Comparison of ENCODE assay signal across 15 cellular contexts in the genomic region with DNA sequence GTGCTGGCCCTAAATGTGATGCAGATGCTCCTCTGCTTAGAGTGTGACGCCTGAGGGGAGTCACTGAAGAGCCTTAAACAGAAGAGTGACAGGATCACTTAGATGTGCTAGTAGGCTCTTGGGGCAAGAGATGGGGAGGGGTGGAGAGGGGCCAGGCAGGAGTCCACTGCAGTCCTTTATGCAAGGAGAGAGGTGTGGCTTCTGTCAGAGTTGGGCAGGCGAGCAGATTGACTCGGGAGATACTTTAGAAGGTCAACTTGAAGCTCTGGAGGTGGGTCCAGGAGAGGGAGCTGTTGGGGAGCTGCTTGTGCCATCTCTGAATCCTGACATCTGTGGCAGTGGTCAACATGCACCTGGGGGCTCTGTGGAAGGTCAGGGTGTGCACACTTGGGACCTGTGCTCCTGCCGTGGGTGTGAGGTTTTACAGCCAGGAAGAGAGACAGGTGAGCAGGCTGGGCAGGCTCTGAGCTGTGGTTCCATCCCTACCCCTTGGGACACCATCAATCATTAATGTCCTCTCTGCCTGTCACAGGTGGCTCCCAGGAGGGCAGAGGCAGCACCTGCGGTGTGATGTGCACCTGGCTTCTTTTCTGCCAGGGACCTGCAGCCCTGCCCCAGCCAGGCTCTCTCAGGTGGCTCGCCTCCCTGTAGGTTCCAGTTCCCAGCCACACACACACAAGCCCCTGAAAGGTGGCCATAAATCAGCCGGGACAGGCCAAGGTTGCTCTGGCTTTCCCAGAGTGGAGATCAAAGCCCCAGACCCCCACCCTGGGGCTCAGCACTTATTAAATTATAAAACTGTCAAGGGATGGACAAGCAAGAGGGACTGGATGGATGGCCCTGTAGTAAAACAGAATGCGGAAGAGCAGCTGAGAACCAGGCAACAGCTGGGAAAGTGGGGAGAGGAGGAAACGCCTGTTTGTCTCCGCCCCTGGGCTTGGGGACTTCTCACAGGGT. TPM values are rescaled to one million over a fixed set of nuclear protein-coding genes. Genes with fewer than 3 reads are reported as not detected.
DNase-seq lines count a peak whose midpoint lies in the region; ATAC-seq and TF ChIP-seq lines count a peak whose summit lies in the region.
"Had no signal": no experiment of that assay in that cellular context is flagged by ENCODE, and none has a peak within 500 bp of the region (broad histone marks: within the 10 kb centered on the region; RNA-seq: fewer than 3 reads in every experiment).

No MANE protein-coding gene starts in this region.

- peaks cover 0 to 6% (median 0%) of the 10 kb centered on the region in 5 experiments for H3K9me3 Mint-ChIP-seq in brain
- H3K9me3 Mint-ChIP-seq: CD8-positive, alpha-beta T cell; naive thymus-derived CD8-positive, alpha-beta T cell had no signal

- WGBS in heart right ventricle, 2 donors, result 74 to 78% methylated on average over 10 of the region's 10 CpGs

- H3K79me2 ChIP-seq in osteoblast (ENCODE audit: insufficient read depth, low read length), result no peaks in the 10 kb centered on the region

- no peak overlapping the region for H3K27ac ChIP-seq in osteoblast (ENCODE audit: low read depth, low read length)
- no peak overlapping the region for H3K27ac ChIP-seq in heart right ventricle
- H3K27ac ChIP-seq in ascending aorta, result no peak overlapping the region
- H3K27ac ChIP-seq: adrenal gland had no signal

- peak overlapping the region in 4 of 5 experiments; percentile 20 to 84 (median 24) for H3K27ac Mint-ChIP-seq in brain
- H3K27ac Mint-ChIP-seq: CD8-positive, alpha-beta T cell; naive thymus-derived CD8-positive, alpha-beta T cell had no signal

- ATAC-seq in heart right ventricle, result no peak
- no peak for ATAC-seq in GM18909 (IDR thresholded peaks at IDR 0.05; ENCODE audit: poor library complexity, unreplicated experiment)
- ATAC-seq: CD8-positive, alpha-beta T cell; naive thymus-derived CD8-positive, alpha-beta T cell had no signal

- peak; percentile 76 for DNase-seq in NCI-H146 treated with DMSO at 0.1 percent for 48 hours (lab: John Stamatoyannopoulos, UW; ENCODE audit: unreplicated experiment)
- DNase-seq in osteoblast (ENCODE audit: insufficient read length, low spot score, missing footprints), result peak; percentile 47
- DNase-seq in nucleus accumbens (lab: John Stamatoyannopoulos, UW), result no peak
- DNase-seq in heart right ventricle, result no peak
- DNase-seq in ascending aorta (ENCODE audit: low spot score in 2 of 2), result no peak
- DNase-seq: CD8-positive, alpha-beta T cell; stimulated activated CD4-positive, alpha-beta T cell treated with anti-CD3 and anti-CD28 coated beads, Interleukin-12 subunit alpha, Interleukin-12 subunit beta, amount 100 ng/mL, for 4 hours had no signal

- intact Hi-C loops in heart right ventricle (cut with DNase I) (no loop called here), ascending aorta (cut with DNase I) (no loop called here)

- H3K4me1 ChIP-seq in osteoblast (ENCODE audit: insufficient read depth, low read length), result peaks cover 10% of the 10 kb centered on the region
- peaks cover 0 to 14% (median 7%) of the 10 kb centered on the region in 9 donors for H3K4me1 ChIP-seq in heart right ventricle
- peaks cover 0 to 2% of the 10 kb centered on the region in 2 donors for H3K4me1 ChIP-seq in ascending aorta

- no peaks in the 10 kb centered on the region for H3K36me3 ChIP-seq in osteoblast (ENCODE audit: insufficient read depth, low read length)
- H3K36me3 ChIP-seq in heart right ventricle, result no peaks in the 10 kb centered on the region
- no peaks in the 10 kb centered on the region for H3K36me3 ChIP-seq in ascending aorta
- H3K36me3 ChIP-seq: adrenal gland had no signal

- H3K36me3 Mint-ChIP-seq in brain, result peaks cover 4% of the 10 kb centered on the region
- H3K36me3 Mint-ChIP-seq: CD8-positive, alpha-beta T cell; naive thymus-derived CD8-positive, alpha-beta T cell had no signal

- H3K27me3 ChIP-seq in osteoblast (ENCODE audit: insufficient read depth, low read length), result peaks cover 74% of the 10 kb centered on the region
- peaks cover 0 to 6% (median 0%) of the 10 kb centered on the region in 7 donors for H3K27me3 ChIP-seq in heart right ventricle
- no peaks in the 10 kb centered on the region for H3K27me3 ChIP-seq in ascending aorta
- H3K27me3 ChIP-seq: adrenal gland had no signal

- no peak overlapping the region for H3K4me2 ChIP-seq in osteoblast (ENCODE audit: insufficient read depth, low read length)

- no peak overlapping the region for H2AFZ ChIP-seq in osteoblast (ENCODE audit: low read length)

- H4K20me1 ChIP-seq in osteoblast (ENCODE audit: insufficient read depth, low read length), result peaks cover 5% of the 10 kb centered on the region

- H3K4me3 ChIP-seq in osteoblast (ENCODE audit: insufficient read depth, low read length) (no peak overlapping the region), heart right ventricle (no peak overlapping the region), ascending aorta (no peak overlapping the region)
- H3K4me3 ChIP-seq: adrenal gland had no signal

- H3K4me1 Mint-ChIP-seq in brain, result peaks cover 33% of the 10 kb centered on the region

- 0 out of 2 replicates have a peak, but pooled peaks have one; percentile 11 for TF ChIP-seq CTCF in GM12874 (IDR thresholded peaks at IDR 0.05; ENCODE audit: insufficient read depth, low read depth, low read length)
- TF ChIP-seq CTCF in brain (conservative IDR thresholded peaks at IDR 0.05), result no peak
- TF ChIP-seq CTCF in osteoblast (IDR thresholded peaks at IDR 0.05; ENCODE audit: extremely low read depth, low read depth, low read length), result no peak
- no peak for TF ChIP-seq CTCF in heart right ventricle (IDR thresholded peaks at IDR 0.05)
- no peak for TF ChIP-seq CTCF in ascending aorta (IDR thresholded peaks at IDR 0.05)

- no peaks in the 10 kb centered on the region for H3K9me3 ChIP-seq in osteoblast (ENCODE audit: low read depth, low read length)
- H3K9me3 ChIP-seq in heart right ventricle, result no peaks in the 10 kb centered on the region
- H3K9me3 ChIP-seq in ascending aorta, result no peaks in the 10 kb centered on the region
- H3K9me3 ChIP-seq: adrenal gland had no signal

- no peak overlapping the region for H3K4me3 Mint-ChIP-seq in brain
- H3K4me3 Mint-ChIP-seq: CD8-positive, alpha-beta T cell; naive thymus-derived CD8-positive, alpha-beta T cell had no signal

- peaks cover 8% of the 10 kb centered on the region for H3K27me3 Mint-ChIP-seq in brain

RNA-seq across cellular contexts. Expression of a gene that starts 14.0 kb away (rescaled TPM):
- polyA plus RNA-seq in brain (ENCODE audit: insufficient read depth, low read depth, low replicate concordance) (71.6 TPM), heart right ventricle (under 1 TPM in 1 of 2 donors, not detected in 1; 0.06 TPM)
- total RNA-seq in osteoblast (under 0.01 TPM in 1 of 2 replicates, not detected in the other), heart right ventricle (1 to 10 TPM in 1 of 10 donors, under 1 TPM in 7, not detected in 2; 0.05 to 1.0 (median 0.21) TPM), ascending aorta (not detected)

RNA-seq across cellular contexts. Expression of a gene that starts 28.5 kb away (rescaled TPM):
- not detected for polyA plus RNA-seq in brain (ENCODE audit: insufficient read depth, low read depth, low replicate concordance)
- not detected in 2 replicates for total RNA-seq in osteoblast
- not detected for total RNA-seq in heart right ventricle
- not detected for polyA plus RNA-seq in heart right ventricle
- not detected for total RNA-seq in ascending aorta
- total RNA-seq: adrenal gland; CD8-positive, alpha-beta T cell; LHCN-M2; naive thymus-derived CD8-positive, alpha-beta T cell; T-helper 2 cell treated with Interferon-gamma antibody and Interleukin-4, amounts not matched to agents 100 ng/mL and 5 ng/mL, for 36 hours had no signal
- polyA plus RNA-seq: naive thymus-derived CD8-positive, alpha-beta T cell had no signal

RNA-seq across cellular contexts. Expression of a gene that starts 48.8 kb away (rescaled TPM):
- 0.37 TPM for polyA plus RNA-seq in brain (ENCODE audit: insufficient read depth, low read depth, low replicate concordance)
- total RNA-seq in osteoblast, result not detected in 2 replicates
- not detected for total RNA-seq in heart right ventricle
- not detected for polyA plus RNA-seq in heart right ventricle
- total RNA-seq in ascending aorta, result not detected
- total RNA-seq: activated CD8-positive, alpha-beta memory T cell treated with anti-CD3 and anti-CD28 coated beads for 36 hours; adrenal gland; CD8-positive, alpha-beta T cell; LHCN-M2; naive thymus-derived CD8-positive, alpha-beta T cell had no signal
- polyA plus RNA-seq: adrenal gland had no signal

RNA-seq across cellular contexts. Expression of a gene that starts 55.3 kb away (rescaled TPM):
- polyA plus RNA-seq in brain (ENCODE audit: insufficient read depth, low read depth, low replicate concordance), result 29.1 TPM
- 54.6 and 56.3 TPM in 2 replicates for total RNA-seq in osteoblast
- 10 to 100 TPM in 6 of 10 donors, 1 to 10 TPM in 4; 5.2 to 17.7 (median 10.9) TPM for total RNA-seq in heart right ventricle
- polyA plus RNA-seq in heart right ventricle, result 10 to 100 TPM; 12.1 to 23.5 TPM
- 124 TPM for total RNA-seq in ascending aorta

Comparison
In these comparisons a context has a peak if more than half of its experiments do, and no peak if none do; other contexts are left out.
1. DNase-seq: peak in NCI-H146 treated with DMSO at 0.1 percent for 48 hours (single experiment) and osteoblast (single experiment); none in nucleus accumbens (0 of 56), heart right ventricle (0 of 2) and ascending aorta (0 of 2).